ENCODE assay signal across 24 cellular contexts in genomic region chr2:238722883-238723282, GRCh38.
"Had no signal": no experiment of that assay in that cellular context is flagged by ENCODE, and none has a peak within 500 bp of the region (broad histone marks: within the 10 kb centered on the region; RNA-seq: fewer than 3 reads in every experiment).

No MANE protein-coding gene starts in this region.

- H3K36me3 ChIP-seq: left lung, lower lobe of right lung, neural progenitor cell, neutrophil, ovary, suprapubic skin, tibial nerve had no signal

- H3K4me1 ChIP-seq: left lung, neural progenitor cell had no signal

- H3K4me3 ChIP-seq: left lung, lower lobe of right lung, mucosa of descending colon, neural progenitor cell, ovary, skin epidermis, suprapubic skin, tibial nerve had no signal

- DNase-seq: hippocampal formation; kidney; left colon; left lung; lower lobe of right lung; mesendoderm; midbrain; mucosa of descending colon; naive thymus-derived CD4-positive, alpha-beta T cell; occipital lobe; ovary; right cardiac atrium; stimulated activated CD4-positive, alpha-beta T cell treated with anti-CD3 and anti-CD28 coated beads, Interleukin-12 subunit alpha, Interleukin-12 subunit beta, amount 100 ng/mL, for 4 hours; stimulated activated CD4-positive, alpha-beta T cell treated with anti-CD3 and anti-CD28 coated beads, Interleukin-15, amount 100 ng/mL, for 24 hours; stimulated activated CD4-positive, alpha-beta T cell treated with anti-CD3 and anti-CD28 coated beads, Interleukin-2, amount 100 ng/mL, for 24 hours; stimulated activated CD4-positive, alpha-beta T cell treated with anti-CD3 and anti-CD28 coated beads, Interleukin-4, amount 100 ng/mL, for 1 hour; stimulated activated naive B cell treated with anti-CD40 and anti-IgM and Interleukin-4, amounts not matched to agents 10 μg/mL and 1 μg/mL and 100 μg/mL, for 72 hours; stimulated activated naive CD8-positive, alpha-beta T cell treated with anti-CD3 and anti-CD28 coated beads, Interleukin-15, Interleukin-2, amounts not matched to agents 100 U/mL and 50 U/mL, for 24 hours had no signal

- ATAC-seq: left colon; left lung; lower lobe of right lung; mucosa of descending colon; naive thymus-derived CD4-positive, alpha-beta T cell; right cardiac atrium; sciatic nerve; stimulated activated naive B cell treated with anti-CD40 and anti-IgM and Interleukin-4, amounts not matched to agents 10 μg/mL and 1 μg/mL and 100 μg/mL, for 72 hours; stimulated activated naive CD8-positive, alpha-beta T cell treated with anti-CD3 and anti-CD28 coated beads, Interleukin-15, Interleukin-2, amounts not matched to agents 100 U/mL and 50 U/mL, for 24 hours had no signal

- H3K9me3 ChIP-seq: lower lobe of right lung, mucosa of descending colon, neutrophil, ovary, suprapubic skin, tibial nerve had no signal

- H3K27me3 ChIP-seq: left lung, neural progenitor cell, neutrophil, ovary, suprapubic skin, tibial nerve had no signal

- H3K27ac ChIP-seq: left lung, lower lobe of right lung, neural progenitor cell, neutrophil, ovary, suprapubic skin, tibial nerve had no signal
